ENCODE assay signal across 32 cellular contexts in the genomic region with DNA sequence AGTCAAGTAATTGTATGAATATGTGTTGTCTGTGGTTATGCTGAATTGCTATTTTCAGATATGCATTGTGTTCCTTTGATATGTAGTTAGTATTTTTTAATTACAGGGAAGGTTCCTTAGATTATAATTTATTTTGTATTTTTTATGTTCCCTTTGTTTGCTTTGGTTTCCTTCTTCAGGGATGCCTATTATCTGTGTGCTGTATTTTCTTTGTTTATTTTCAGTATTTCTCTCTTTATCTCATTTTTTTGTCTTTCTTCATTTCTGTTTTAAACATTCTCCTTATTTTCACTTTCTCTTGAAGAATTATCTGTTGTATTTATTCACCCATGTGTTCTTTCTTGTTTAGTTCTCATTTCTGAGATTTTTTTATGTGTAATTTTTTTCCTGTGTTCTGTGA.
"Had no signal": no experiment of that assay in that cellular context is flagged by ENCODE, and none has a peak within 500 bp of the region (broad histone marks: within the 10 kb centered on the region; RNA-seq: fewer than 3 reads in every experiment).

No MANE protein-coding gene starts in this region.

- H3K4me3 ChIP-seq: adrenal gland, body of pancreas had no signal

- H3K36me3 ChIP-seq: adrenal gland, WERI-Rb-1 had no signal

- H3K9me3 Mint-ChIP-seq: activated B cell treated with CpG ODN at 0.5 μM for 24 hours; activated CD8-positive, alpha-beta T cell treated with anti-CD3 and anti-CD28 coated beads for 36 hours; activated naive CD4-positive, alpha-beta T cell treated with anti-CD3 and anti-CD28 coated beads, Interleukin-2, amount 50 U/mL, for 24 hours; activated naive CD8-positive, alpha-beta T cell treated with anti-CD3 and anti-CD28 coated beads for 36 hours; activated naive CD8-positive, alpha-beta T cell treated with anti-CD3 and anti-CD28 coated beads, Interleukin-2, amount 50 U/mL, for 24 hours; activated T-cell treated with anti-CD3 and anti-CD28 coated beads, Interleukin-2, amount 50 U/mL, for 4 hours; activated T-helper 17 cell treated with anti-CD3 and anti-CD28 coated beads, Interleukin-2, amount 50 U/mL, for 72 hours; T-helper 2 cell treated with Interferon-gamma antibody and Interleukin-4, amounts not matched to agents 5 μg/mL and 100 μg/mL, for 36 hours had no signal

- H3K36me3 Mint-ChIP-seq: activated naive CD4-positive, alpha-beta T cell treated with anti-CD3 and anti-CD28 coated beads, Interleukin-2, amount 50 U/mL, for 24 hours; activated naive CD8-positive, alpha-beta T cell treated with anti-CD3 and anti-CD28 coated beads for 36 hours had no signal

- H3K9me3 ChIP-seq: adrenal gland, body of pancreas had no signal

- DNase-seq: activated B cell treated with CpG ODN at 0.5 μM for 24 hours; activated CD4-positive, alpha-beta T cell treated with anti-CD3 and anti-CD28 coated beads for 48 hours; activated CD4-positive, alpha-beta T cell treated with anti-CD3 and anti-CD28 coated beads, Interleukin-2, amount 50 U/mL, for 1 hour; activated CD4-positive, alpha-beta T cell treated with anti-CD3 and anti-CD28 coated beads, Interleukin-2, amount 50 U/mL, for 48 hours; activated CD8-positive, alpha-beta memory T cell treated with anti-CD3 and anti-CD28 coated beads for 24 hours; activated CD8-positive, alpha-beta T cell treated with anti-CD3 and anti-CD28 coated beads for 36 hours; activated effector memory CD4-positive, alpha-beta T cell treated with Interleukin-2 at 50 U/mL for 16 hours; activated gamma-delta T cell treated with Interleukin-2 at 50 U/mL for 16 hours; activated naive CD4-positive, alpha-beta T cell treated with Interleukin-2 at 50 U/mL for 16 hours; activated naive CD8-positive, alpha-beta T cell treated with anti-CD3 and anti-CD28 coated beads for 36 hours; activated naive CD8-positive, alpha-beta T cell treated with anti-CD3 and anti-CD28 coated beads, Interleukin-2, amount 50 U/mL, for 24 hours; activated T-cell treated with anti-CD3 and anti-CD28 coated beads, Interleukin-2, amount 50 U/mL, for 4 hours; adrenal gland; amygdala; aorta; body of pancreas; caudate nucleus; cortex of kidney; dermis blood vessel endothelial cell; effector CD4-positive, alpha-beta T cell; foreskin fibroblast; head of caudate nucleus; T-helper 1 cell; T-helper 17 cell; T1000; WERI-Rb-1 had no signal

- H3K27ac ChIP-seq: adrenal gland, body of pancreas, WERI-Rb-1 had no signal

- H3K4me1 ChIP-seq: adrenal gland, body of pancreas had no signal

- H3K27ac Mint-ChIP-seq: activated B cell treated with CpG ODN at 0.5 μM for 24 hours; activated CD8-positive, alpha-beta T cell treated with anti-CD3 and anti-CD28 coated beads for 36 hours; activated naive CD4-positive, alpha-beta T cell treated with anti-CD3 and anti-CD28 coated beads, Interleukin-2, amount 50 U/mL, for 24 hours; activated naive CD8-positive, alpha-beta T cell treated with anti-CD3 and anti-CD28 coated beads for 36 hours; activated naive CD8-positive, alpha-beta T cell treated with anti-CD3 and anti-CD28 coated beads, Interleukin-2, amount 50 U/mL, for 24 hours; activated T-helper 17 cell treated with anti-CD3 and anti-CD28 coated beads, Interleukin-2, amount 50 U/mL, for 72 hours; T-helper 17 cell; T-helper 2 cell treated with Interferon-gamma antibody and Interleukin-4, amounts not matched to agents 5 μg/mL and 100 μg/mL, for 36 hours had no signal

- ATAC-seq: activated CD4-positive, CD25-positive, alpha-beta regulatory T cell treated with anti-CD3 and anti-CD28 coated beads, Interleukin-2, amount 50 U/mL, for 24 hours; activated CD8-positive, alpha-beta T cell treated with anti-CD3 and anti-CD28 coated beads for 36 hours; activated naive CD8-positive, alpha-beta T cell treated with anti-CD3 and anti-CD28 coated beads, Interleukin-2, amount 50 U/mL, for 24 hours; activated T-cell treated with anti-CD3 and anti-CD28 coated beads, Interleukin-2, amount 50 U/mL, for 4 hours; activated T-helper 17 cell treated with anti-CD3 and anti-CD28 coated beads, Interleukin-2, amount 50 U/mL, for 72 hours; body of pancreas; esophagus mucosa; T-helper 17 cell had no signal

- FAIRE-seq: colon had no signal

- H3K4me1 Mint-ChIP-seq: activated B cell treated with CpG ODN at 0.5 μM for 24 hours; activated naive CD4-positive, alpha-beta T cell treated with anti-CD3 and anti-CD28 coated beads, Interleukin-2, amount 50 U/mL, for 24 hours; activated naive CD8-positive, alpha-beta T cell treated with anti-CD3 and anti-CD28 coated beads for 36 hours; activated naive CD8-positive, alpha-beta T cell treated with anti-CD3 and anti-CD28 coated beads, Interleukin-2, amount 50 U/mL, for 24 hours; activated T-helper 17 cell treated with anti-CD3 and anti-CD28 coated beads, Interleukin-2, amount 50 U/mL, for 72 hours; T-helper 17 cell had no signal

- H3K27me3 ChIP-seq: body of pancreas had no signal

- H3K4me3 Mint-ChIP-seq: activated B cell treated with CpG ODN at 0.5 μM for 24 hours; activated CD8-positive, alpha-beta T cell treated with anti-CD3 and anti-CD28 coated beads for 36 hours; activated naive CD4-positive, alpha-beta T cell treated with anti-CD3 and anti-CD28 coated beads, Interleukin-2, amount 50 U/mL, for 24 hours; activated naive CD8-positive, alpha-beta T cell treated with anti-CD3 and anti-CD28 coated beads for 36 hours; activated naive CD8-positive, alpha-beta T cell treated with anti-CD3 and anti-CD28 coated beads, Interleukin-2, amount 50 U/mL, for 24 hours; activated T-cell treated with anti-CD3 and anti-CD28 coated beads, Interleukin-2, amount 50 U/mL, for 4 hours; activated T-helper 17 cell treated with anti-CD3 and anti-CD28 coated beads, Interleukin-2, amount 50 U/mL, for 72 hours; T-helper 17 cell; T-helper 2 cell treated with Interferon-gamma antibody and Interleukin-4, amounts not matched to agents 5 μg/mL and 100 μg/mL, for 36 hours had no signal
